In the genomic region with DNA sequence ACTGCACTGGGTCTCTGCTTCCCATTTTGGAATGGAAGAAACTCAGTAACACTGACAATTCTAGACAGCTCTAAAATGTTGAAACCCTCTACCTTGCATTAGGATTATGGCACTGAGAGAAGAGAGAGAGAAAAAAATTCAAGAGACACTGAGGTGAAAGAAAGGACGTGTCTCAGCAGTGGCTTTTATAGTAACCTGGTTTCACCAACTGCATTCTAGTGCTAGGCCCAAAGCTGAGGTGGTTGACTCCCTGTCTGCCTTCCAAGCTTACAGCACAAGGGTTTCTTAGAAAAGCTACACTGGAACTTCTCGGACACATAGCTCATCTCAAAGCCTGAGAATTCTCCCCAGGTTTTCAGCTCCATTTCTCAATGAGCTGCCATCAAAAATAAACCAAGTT, we compare ENCODE assay signal across 1 cellular context.
TF ChIP-seq lines count a peak whose summit lies in the region.

No MANE protein-coding gene starts in this region.

TF ChIP-seq in SK-N-SH treated with all-trans-retinoic acid at 6 μM for 48 hours, 23 proteins besides CTCF, POLR2A, EP300 and RAD21 (continued from another document):
- TF ChIP-seq TSHZ2 (CRISPR knock-in tag; IDR thresholded peaks at IDR 0.05): no peak
